13 cellular contexts compared by ENCODE assay signal in the genomic region with DNA sequence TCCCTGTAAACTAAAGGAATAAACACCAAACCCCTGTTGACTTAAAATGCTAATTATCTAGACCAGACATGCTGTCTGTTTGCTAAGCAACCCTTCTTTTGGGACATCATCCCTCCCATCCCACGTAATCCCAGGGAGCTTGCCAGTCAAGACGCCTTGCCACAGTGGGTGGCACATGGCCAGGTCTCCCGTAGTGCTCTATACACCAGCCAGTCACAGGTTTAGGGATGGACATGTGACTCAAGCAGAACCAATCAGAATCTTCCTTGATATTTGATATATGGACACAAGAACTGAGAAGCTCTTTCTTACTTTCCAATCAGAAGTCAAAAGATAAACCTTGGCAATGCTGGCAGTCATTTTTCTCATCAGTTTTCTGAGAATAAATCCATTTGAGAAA. TPM values are rescaled to one million over a fixed set of nuclear protein-coding genes. Genes with fewer than 3 reads are reported as not detected.
A peak's percentile ranks its signal among the peaks of the same experiment; 100 is the strongest.
DNase-seq lines count a peak whose midpoint lies in the region; ATAC-seq and TF ChIP-seq lines count a peak whose summit lies in the region.
"Had no signal": no experiment of that assay in that cellular context is flagged by ENCODE, and none has a peak within 500 bp of the region (broad histone marks: within the 10 kb centered on the region; RNA-seq: fewer than 3 reads in every experiment).

No MANE protein-coding gene starts in this region.

- H3K4me3 ChIP-seq in SJCRH30: no peak overlapping the region

- no peak for TF ChIP-seq CTCF in progenitor cell of endocrine pancreas (IDR thresholded peaks at IDR 0.05; ENCODE audit: unreplicated experiment)

- peaks cover 4% of the 10 kb centered on the region for H3K4me1 Mint-ChIP-seq in progenitor cell of endocrine pancreas (ENCODE audit: low read depth)

- H3K27me3 ChIP-seq in SJCRH30: no peaks in the 10 kb centered on the region

- H3K4me3 Mint-ChIP-seq in progenitor cell of endocrine pancreas (ENCODE audit: low read depth): no peak overlapping the region

- peaks cover 10% of the 10 kb centered on the region for H3K36me3 Mint-ChIP-seq in progenitor cell of endocrine pancreas (ENCODE audit: insufficient read depth)

- ATAC-seq in HG03571 (IDR thresholded peaks at IDR 0.05; ENCODE audit: unreplicated experiment): no peak
- ATAC-seq: SK-N-SH treated with all-trans-retinoic acid at 6 μM for 48 hours had no signal

- peak overlapping the region; percentile 57 for H3K27ac Mint-ChIP-seq in progenitor cell of endocrine pancreas

- H3K4me1 ChIP-seq in SJCRH30: peaks cover 34% of the 10 kb centered on the region

- no peak overlapping the region; the same call in 1 of the 2 replicates for H3K27ac ChIP-seq in SJCRH30

- H3K36me3 ChIP-seq in SJCRH30: peaks cover 4% of the 10 kb centered on the region

- H3K9me3 ChIP-seq in SJCRH30 (replicated peaks): no peaks in the 10 kb centered on the region

- H3K9me3 Mint-ChIP-seq in progenitor cell of endocrine pancreas (ENCODE audit: low read depth): no peaks in the 10 kb centered on the region

- DNase-seq in NCI-H2171 treated with DMSO at 0.1 percent for 48 hours (lab: John Stamatoyannopoulos, UW) (peak; percentile 5), NCI-H2171 (lab: John Stamatoyannopoulos, UW) (no peak), NCI-H2029 treated with DMSO at 0.1 percent for 48 hours (lab: John Stamatoyannopoulos, UW) (peak; percentile 96), SJCRH30 (peak; percentile 37 to 40), progenitor cell of endocrine pancreas (ENCODE audit: low spot score, unreplicated experiment) (no peak), glomerular visceral epithelial cell (ENCODE audit: extremely low spot score) (no peak), LoVo (ENCODE audit: low spot score) (no peak)
- DNase-seq: EL, Karpas-422, NCI-H1930 had no signal

- H3K27me3 Mint-ChIP-seq in progenitor cell of endocrine pancreas: no peaks in the 10 kb centered on the region

RNA-seq across cellular contexts. Expression of gene CNKSR3, which starts 60.0 kb away (rescaled TPM):
- total RNA-seq in SJCRH30 (2014; rRNA removed; shearing (Covaris generic)): 29.6 and 33.8 TPM in 2 replicates
- 17.3 and 20.3 TPM in 2 replicates for total RNA-seq in progenitor cell of endocrine pancreas
- total RNA-seq: T-helper 1 cell treated with Interleukin-12 subunit alpha and Interleukin-12 subunit beta and Interleukin-4 antibody, amounts not matched to agents 30 ng/mL and 1 ng/mL, for 36 hours had no signal

Comparison
In these comparisons a context has a peak if more than half of its experiments do, and no peak if none do; other contexts are left out.
1. DNase-seq: peak in NCI-H2171 treated with DMSO at 0.1 percent for 48 hours (single experiment), NCI-H2029 treated with DMSO at 0.1 percent for 48 hours (single experiment) and SJCRH30 (2 of 2); none in NCI-H2171 (single experiment), progenitor cell of endocrine pancreas (single experiment), glomerular visceral epithelial cell (single experiment) and LoVo (single experiment).